Comparison of ENCODE assay signal across 16 cellular contexts in the genomic region with DNA sequence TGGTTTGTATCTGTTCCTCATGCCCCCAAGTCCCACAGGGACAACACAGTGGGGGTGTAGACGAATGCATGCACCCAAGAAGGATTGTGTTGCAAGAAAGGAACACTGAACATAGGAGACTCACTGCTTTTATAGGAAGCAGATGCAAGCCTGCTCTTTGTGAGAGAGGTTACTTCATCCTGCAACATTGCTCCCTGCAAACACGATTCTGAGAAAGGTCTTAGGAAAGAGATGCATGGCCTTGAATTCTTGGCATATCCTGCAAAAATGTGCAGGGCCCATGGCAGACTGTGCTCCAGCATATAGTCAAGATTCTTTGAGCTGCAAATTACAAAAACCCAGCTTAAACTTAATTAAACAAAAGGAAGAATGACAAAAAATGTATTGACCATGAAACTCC.
"Had no signal": no experiment of that assay in that cellular context is flagged by ENCODE, and none has a peak within 500 bp of the region (broad histone marks: within the 10 kb centered on the region; RNA-seq: fewer than 3 reads in every experiment).

No MANE protein-coding gene starts in this region.

- H3K4me3 ChIP-seq: left ventricle myocardium inferior, lower lobe of right lung, spleen, stomach had no signal

- H3K36me3 ChIP-seq: left ventricle myocardium inferior, lower lobe of right lung, spleen, stomach had no signal

- H3K27ac ChIP-seq: foreskin keratinocyte, left ventricle myocardium inferior, lower lobe of right lung, spleen, stomach had no signal

- H3K9me3 ChIP-seq: left ventricle myocardium inferior, lower lobe of right lung, spleen, stomach had no signal

- H3K27me3 ChIP-seq: spleen, stomach had no signal

- DNase-seq: cortex of kidney; effector memory CD4-positive, alpha-beta T cell; foreskin keratinocyte; kidney; left cardiac atrium; left ventricle myocardium inferior; lower lobe of right lung; natural killer cell; posterior cingulate gyrus; spleen; stimulated activated CD4-positive, alpha-beta T cell treated with anti-CD3 and anti-CD28 coated beads, Interleukin-15, amount 100 ng/mL, for 24 hours; stimulated activated CD4-positive, alpha-beta T cell treated with anti-CD3 and anti-CD28 coated beads, Interleukin-1b, Interleukin-23, amount 100 ng/mL, for 48 hours; stimulated activated CD4-positive, alpha-beta T cell treated with anti-CD3 and anti-CD28 coated beads, Interleukin-4, amount 100 ng/mL, for 24 hours; stimulated activated naive CD4-positive, alpha-beta T cell; stomach; substantia nigra had no signal

- H3K4me1 ChIP-seq: foreskin keratinocyte, lower lobe of right lung, spleen, stomach had no signal
